In the genomic region with DNA sequence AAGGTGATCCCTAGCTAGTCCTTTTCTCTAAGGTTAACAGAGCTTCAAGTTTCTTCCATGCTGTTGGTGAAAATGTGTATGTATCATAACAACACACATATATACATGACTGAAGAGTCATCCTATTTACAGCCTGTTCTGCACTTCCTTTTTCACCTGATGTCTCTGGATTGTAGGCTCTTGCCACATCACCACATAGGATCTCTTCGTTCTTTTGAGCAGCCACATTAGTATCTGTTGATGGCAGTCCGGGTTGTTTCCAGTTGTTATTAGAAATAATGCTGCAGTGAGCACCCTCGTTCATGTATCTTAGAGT, we compare ENCODE assay signal across 10 cellular contexts. TPM values are rescaled to one million over a fixed set of nuclear protein-coding genes. Genes with fewer than 3 reads are reported as not detected.
DNase-seq lines count a peak whose midpoint lies in the region; ATAC-seq and TF ChIP-seq lines count a peak whose summit lies in the region.
"Had no signal": no experiment of that assay in that cellular context is flagged by ENCODE, and none has a peak within 500 bp of the region (broad histone marks: within the 10 kb centered on the region; RNA-seq: fewer than 3 reads in every experiment).

No MANE protein-coding gene starts in this region.

- H3K4me3 Mint-ChIP-seq in activated T-cell treated with anti-CD3 and anti-CD28 coated beads, Interleukin-2, amount 50 U/mL, for 24 hours = no peak overlapping the region
- H3K4me3 Mint-ChIP-seq in activated naive CD8-positive, alpha-beta T cell treated with anti-CD3 and anti-CD28 coated beads, Interleukin-2, amount 10 ng/mL, durations not matched to agents 7 days and 5 days = no peak overlapping the region
- H3K4me3 Mint-ChIP-seq: activated B cell treated with CpG ODN at 0.5 μM for 24 hours had no signal

- no peak for TF ChIP-seq POLR2A in suprapubic skin (IDR thresholded peaks at IDR 0.05)

- H3K36me3 ChIP-seq in mesodermal cell (ENCODE audit: control insufficient read depth, insufficient read depth, low read length) (peaks cover 51% of the 10 kb centered on the region), suprapubic skin (peaks cover 51% of the 10 kb centered on the region)

- no peak for TF ChIP-seq CTCF in suprapubic skin (IDR thresholded peaks at IDR 0.05)

- H3K27me3 ChIP-seq in suprapubic skin = no peaks in the 10 kb centered on the region

- H3K36me3 Mint-ChIP-seq in activated T-cell treated with anti-CD3 and anti-CD28 coated beads, Interleukin-2, amount 50 U/mL, for 24 hours (ENCODE audit: low read depth) = peaks cover 91% of the 10 kb centered on the region
- peaks cover 29% of the 10 kb centered on the region for H3K36me3 Mint-ChIP-seq in activated naive CD8-positive, alpha-beta T cell treated with anti-CD3 and anti-CD28 coated beads, Interleukin-2, amount 10 ng/mL, durations not matched to agents 7 days and 5 days

- H3K4me1 ChIP-seq in mesodermal cell (ENCODE audit: control insufficient read depth, insufficient read depth, low read length, poor library complexity, severe bottlenecking) = peaks cover 18% of the 10 kb centered on the region
- H3K4me1 ChIP-seq in suprapubic skin = peaks cover 25% of the 10 kb centered on the region

- H3K4me3 ChIP-seq in mesodermal cell (ENCODE audit: extremely low read depth, insufficient read depth, low read length, poor library complexity, severe bottlenecking) (no peak overlapping the region), suprapubic skin (no peak overlapping the region)

- TF ChIP-seq EP300 in suprapubic skin (IDR thresholded peaks at IDR 0.05) = no peak

- WGBS in mesodermal cell (ENCODE audit: insufficient coverage in 2 of 2), 2 experiments = 94 to 100% methylated on average over 2 to 3 of the region's 3 CpGs
- 52% methylated on average over 3 of the region's 3 CpGs for WGBS in suprapubic skin

- no peaks in the 10 kb centered on the region for H3K27me3 Mint-ChIP-seq in activated T-cell treated with anti-CD3 and anti-CD28 coated beads, Interleukin-2, amount 50 U/mL, for 24 hours
- no peaks in the 10 kb centered on the region for H3K27me3 Mint-ChIP-seq in activated naive CD8-positive, alpha-beta T cell treated with anti-CD3 and anti-CD28 coated beads, Interleukin-2, amount 10 ng/mL, durations not matched to agents 7 days and 5 days
- H3K27me3 Mint-ChIP-seq: activated B cell treated with CpG ODN at 0.5 μM for 24 hours had no signal

- DNase-seq in activated T-cell treated with anti-CD3 and anti-CD28 coated beads, Interleukin-2, amount 50 U/mL, for 24 hours = no peak
- DNase-seq in activated T-cell treated with anti-CD3 and anti-CD28 coated beads, Interleukin-2, amount 50 U/mL, for 1 hour = no peak
- DNase-seq in activated naive CD8-positive, alpha-beta T cell treated with anti-CD3 and anti-CD28 coated beads, Interleukin-2, amount 10 ng/mL, durations not matched to agents 7 days and 5 days = no peak
- DNase-seq in suprapubic skin (ENCODE audit: low spot score in 2 of 2) = no peak
- no peak for DNase-seq in central memory CD4-positive, alpha-beta T cell
- no peak for DNase-seq in activated gamma-delta T cell (lab: John Stamatoyannopoulos, UW)
- DNase-seq: activated B cell treated with CpG ODN at 0.5 μM for 24 hours, NCI-H1930 had no signal

- H3K27ac ChIP-seq in mesodermal cell (ENCODE audit: low read depth, low read length, severe bottlenecking) (peak overlapping the region; percentile 54), suprapubic skin (peak overlapping the region; percentile 26)

- POLR2A ChIA-PET in activated naive CD8-positive, alpha-beta T cell treated with anti-CD3 and anti-CD28 coated beads, Interleukin-2, amount 10 ng/mL, durations not matched to agents 7 days and 5 days (lab: Charles Lee) = interaction anchor here (1.1 kb wide), 1 partner anchor 10 kb away, joined by 3 read pairs; no protein-coding TSS in a partner anchor

- no peaks in the 10 kb centered on the region for H3K9me3 Mint-ChIP-seq in activated T-cell treated with anti-CD3 and anti-CD28 coated beads, Interleukin-2, amount 50 U/mL, for 24 hours
- H3K9me3 Mint-ChIP-seq in activated naive CD8-positive, alpha-beta T cell treated with anti-CD3 and anti-CD28 coated beads, Interleukin-2, amount 10 ng/mL, durations not matched to agents 7 days and 5 days = no peaks in the 10 kb centered on the region
- H3K9me3 Mint-ChIP-seq: activated B cell treated with CpG ODN at 0.5 μM for 24 hours had no signal

- ATAC-seq in activated naive CD8-positive, alpha-beta T cell treated with anti-CD3 and anti-CD28 coated beads, Interleukin-2, amount 10 ng/mL, durations not matched to agents 7 days and 5 days (ENCODE audit: low read depth) = no peak
- no peak for ATAC-seq in GM18868 (IDR thresholded peaks at IDR 0.05; ENCODE audit: unreplicated experiment)

- H3K27ac Mint-ChIP-seq in activated T-cell treated with anti-CD3 and anti-CD28 coated beads, Interleukin-2, amount 50 U/mL, for 24 hours = peak overlapping the region; percentile 31
- peak overlapping the region; percentile 51 for H3K27ac Mint-ChIP-seq in activated naive CD8-positive, alpha-beta T cell treated with anti-CD3 and anti-CD28 coated beads, Interleukin-2, amount 10 ng/mL, durations not matched to agents 7 days and 5 days
- H3K27ac Mint-ChIP-seq: activated B cell treated with CpG ODN at 0.5 μM for 24 hours had no signal

- H3K9me3 ChIP-seq in mesodermal cell (ENCODE audit: control insufficient read depth, low read length) (no peaks in the 10 kb centered on the region), suprapubic skin (no peaks in the 10 kb centered on the region)

- peaks cover 5% of the 10 kb centered on the region for H3K4me1 Mint-ChIP-seq in activated T-cell treated with anti-CD3 and anti-CD28 coated beads, Interleukin-2, amount 50 U/mL, for 24 hours (ENCODE audit: low read depth)
- H3K4me1 Mint-ChIP-seq in activated naive CD8-positive, alpha-beta T cell treated with anti-CD3 and anti-CD28 coated beads, Interleukin-2, amount 10 ng/mL, durations not matched to agents 7 days and 5 days = peaks cover 2% of the 10 kb centered on the region
- H3K4me1 Mint-ChIP-seq: activated B cell treated with CpG ODN at 0.5 μM for 24 hours had no signal

RNA-seq across cellular contexts. Expression of gene MRPL37, which starts 19.7 kb away (rescaled TPM):
- 10 to 100 TPM; 71.8 to 81.6 TPM for total RNA-seq in activated naive CD8-positive, alpha-beta T cell treated with anti-CD3 and anti-CD28 coated beads, Interleukin-2, amount 10 ng/mL, durations not matched to agents 7 days and 5 days
- 93.4 TPM for polyA plus RNA-seq in mesodermal cell (2013, experiment 1 of 2)
- polyA plus RNA-seq in mesodermal cell (2013, experiment 2 of 2) = 83.6 TPM
- total RNA-seq in suprapubic skin = 10 to 100 TPM; 63.2 to 83.3 (median 75.3) TPM

RNA-seq across cellular contexts. Expression of gene CYB5RL, which starts 19.8 kb away (rescaled TPM):
- total RNA-seq in activated naive CD8-positive, alpha-beta T cell treated with anti-CD3 and anti-CD28 coated beads, Interleukin-2, amount 10 ng/mL, durations not matched to agents 7 days and 5 days = 10 to 100 TPM; 11.6 to 13.3 TPM
- 5.1 TPM for polyA plus RNA-seq in mesodermal cell (2013, experiment 1 of 2)
- polyA plus RNA-seq in mesodermal cell (2013, experiment 2 of 2) = 5.7 TPM
- 10 to 100 TPM in 1 of 4 donors, 1 to 10 TPM in 3; 5.0 to 12.6 (median 5.4) TPM for total RNA-seq in suprapubic skin
